In genomic region chr22:30033891-30034290, GRCh38 we compare ENCODE assay signal across 27 cellular contexts. TPM values are rescaled to one million over a fixed set of nuclear protein-coding genes. Genes with fewer than 3 reads are reported as not detected.
"Had no signal": no experiment of that assay in that cellular context is flagged by ENCODE, and none has a peak within 500 bp of the region (broad histone marks: within the 10 kb centered on the region; RNA-seq: fewer than 3 reads in every experiment).

No MANE protein-coding gene starts in this region.

- H3K4me1 Mint-ChIP-seq: activated naive CD8-positive, alpha-beta T cell treated with anti-CD3 and anti-CD28 coated beads, Interleukin-2, amount 50 U/mL, for 24 hours; naive thymus-derived CD4-positive, alpha-beta T cell had no signal

- H3K27ac ChIP-seq: body of pancreas, left ventricle myocardium inferior, upper lobe of left lung had no signal

- H3K9me3 ChIP-seq: body of pancreas, left ventricle myocardium inferior, upper lobe of left lung had no signal

- ATAC-seq: activated naive CD8-positive, alpha-beta T cell treated with anti-CD3 and anti-CD28 coated beads, Interleukin-2, amount 50 U/mL, for 24 hours; body of pancreas; effector memory CD8-positive, alpha-beta T cell; esophagus mucosa; stimulated activated naive CD8-positive, alpha-beta T cell treated with anti-CD3 and anti-CD28 coated beads, Interleukin-15, Interleukin-2, amounts not matched to agents 100 U/mL and 50 U/mL, for 24 hours had no signal

- H3K27me3 Mint-ChIP-seq: activated naive CD8-positive, alpha-beta T cell treated with anti-CD3 and anti-CD28 coated beads, Interleukin-2, amount 50 U/mL, for 24 hours; effector memory CD8-positive, alpha-beta T cell; naive thymus-derived CD4-positive, alpha-beta T cell; progenitor cell of endocrine pancreas had no signal

- H3K4me3 ChIP-seq: body of pancreas, left ventricle myocardium inferior, upper lobe of left lung had no signal

- H3K27me3 ChIP-seq: body of pancreas, upper lobe of left lung had no signal

- H3K27ac Mint-ChIP-seq: activated naive CD4-positive, alpha-beta T cell treated with anti-CD3 and anti-CD28 coated beads for 36 hours; activated naive CD8-positive, alpha-beta T cell treated with anti-CD3 and anti-CD28 coated beads, Interleukin-2, amount 50 U/mL, for 24 hours; effector memory CD8-positive, alpha-beta T cell; naive thymus-derived CD4-positive, alpha-beta T cell; progenitor cell of endocrine pancreas had no signal

- DNase-seq: activated CD4-positive, alpha-beta T cell treated with anti-CD3 and anti-CD28 coated beads for 4 hours; activated CD4-positive, alpha-beta T cell treated with anti-CD3 and anti-CD28 coated beads, Interleukin-2, amount 50 U/mL, for 48 hours; activated CD4-positive, CD25-positive, alpha-beta regulatory T cell; activated CD8-positive, alpha-beta memory T cell treated with anti-CD3 and anti-CD28 coated beads, Interleukin-2, amount 50 U/mL, for 48 hours; activated naive CD4-positive, alpha-beta T cell treated with anti-CD3 and anti-CD28 coated beads for 36 hours; activated naive CD8-positive, alpha-beta T cell treated with anti-CD3 and anti-CD28 coated beads, Interleukin-2, amount 50 U/mL, for 24 hours; activated T-cell treated with anti-CD3 and anti-CD28 coated beads, Interleukin-2, amount 50 U/mL, for 48 hours; body of pancreas; dermis blood vessel endothelial cell; effector memory CD8-positive, alpha-beta T cell; foreskin melanocyte; left ventricle myocardium inferior; naive thymus-derived CD4-positive, alpha-beta T cell; retina; stimulated activated CD4-positive, alpha-beta T cell treated with anti-CD3 and anti-CD28 coated beads, Interleukin-4, amount 100 ng/mL, for 1 hour; stimulated activated naive CD8-positive, alpha-beta T cell treated with anti-CD3 and anti-CD28 coated beads, Interleukin-15, Interleukin-2, amounts not matched to agents 100 U/mL and 50 U/mL, for 24 hours; T-helper 9 cell; upper lobe of left lung had no signal

- H3K9me3 Mint-ChIP-seq: activated naive CD4-positive, alpha-beta T cell treated with anti-CD3 and anti-CD28 coated beads for 36 hours; activated naive CD8-positive, alpha-beta T cell treated with anti-CD3 and anti-CD28 coated beads, Interleukin-2, amount 50 U/mL, for 24 hours; effector memory CD8-positive, alpha-beta T cell; naive thymus-derived CD4-positive, alpha-beta T cell had no signal

- H3K4me1 ChIP-seq: left ventricle myocardium inferior had no signal

- H3K36me3 Mint-ChIP-seq: naive thymus-derived CD4-positive, alpha-beta T cell had no signal

- H3K4me3 Mint-ChIP-seq: activated naive CD4-positive, alpha-beta T cell treated with anti-CD3 and anti-CD28 coated beads for 36 hours; activated naive CD8-positive, alpha-beta T cell treated with anti-CD3 and anti-CD28 coated beads, Interleukin-2, amount 50 U/mL, for 24 hours; effector memory CD8-positive, alpha-beta T cell; naive thymus-derived CD4-positive, alpha-beta T cell had no signal

- H3K36me3 ChIP-seq: left ventricle myocardium inferior had no signal

RNA-seq across cellular contexts. Expression of gene HORMAD2, which starts 46.4 kb away (rescaled TPM):
- total RNA-seq: activated CD8-positive, alpha-beta memory T cell treated with anti-CD3 and anti-CD28 coated beads for 36 hours; activated naive CD4-positive, alpha-beta T cell treated with anti-CD3 and anti-CD28 coated beads for 36 hours; body of pancreas; dermis blood vessel endothelial cell; endothelial cell of umbilical vein; esophagus mucosa; kidney epithelial cell; left ventricle myocardium inferior; lung microvascular endothelial cell; osteocyte; progenitor cell of endocrine pancreas; subcutaneous adipose tissue; T-helper 1 cell treated with Interleukin-12 subunit alpha and Interleukin-12 subunit beta and Interleukin-4 antibody, amounts not matched to agents 30 ng/mL and 1 ng/mL, for 36 hours had no signal
- polyA plus RNA-seq: endothelial cell of umbilical vein; naive thymus-derived CD4-positive, alpha-beta T cell had no signal
